ENCODE assay signal across 16 cellular contexts in the genomic region with DNA sequence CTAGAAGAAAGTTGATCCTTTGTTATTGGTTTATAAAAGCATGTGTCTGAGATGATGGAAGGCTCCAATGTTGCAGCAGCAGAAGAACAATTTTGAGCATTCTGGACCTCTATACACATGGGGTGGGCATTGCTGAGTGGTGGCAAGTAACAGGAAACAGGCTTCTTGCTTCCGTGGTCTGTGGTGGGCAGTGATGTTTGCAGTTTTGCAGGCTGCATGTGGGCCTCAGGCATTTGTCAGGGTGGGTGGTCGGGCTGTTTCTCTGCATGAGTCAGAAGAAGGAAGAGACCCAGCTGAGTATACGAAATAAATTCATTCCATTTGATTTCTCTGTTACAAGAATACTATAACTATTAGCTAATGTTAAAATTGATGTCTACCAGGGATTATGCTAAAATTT.
A peak's percentile ranks its signal among the peaks of the same experiment; 100 is the strongest.
DNase-seq lines count a peak whose midpoint lies in the region; ATAC-seq and TF ChIP-seq lines count a peak whose summit lies in the region.
"Had no signal": no experiment of that assay in that cellular context is flagged by ENCODE, and none has a peak within 500 bp of the region (broad histone marks: within the 10 kb centered on the region; RNA-seq: fewer than 3 reads in every experiment).

No MANE protein-coding gene starts in this region.

- intact Hi-C loops in A673 (cut with micrococcal nuclease; ENCODE audit: unreplicated experiment), result no loop called here
- intact Hi-C loops in IMR-90 (cut with micrococcal nuclease), result loop anchor here (5.0 kb wide), 1 partner anchor 38 kb away; no protein-coding TSS in a partner anchor

- TF ChIP-seq CTCF in A673 (conservative IDR thresholded peaks at IDR 0.05; ENCODE audit: low read depth, low read length) (no peak), IMR-90 (conservative IDR thresholded peaks at IDR 0.05; ENCODE audit: low read depth, low read length) (no peak), brain (conservative IDR thresholded peaks at IDR 0.05) (no peak)

- no peaks in the 10 kb centered on the region for H3K27me3 ChIP-seq in A673 (replicated peaks; ENCODE audit: insufficient read depth, low read depth, low read length, poor library complexity)
- no peaks in the 10 kb centered on the region for H3K27me3 ChIP-seq in IMR-90 (ENCODE audit: control insufficient read depth, insufficient read depth, low read length)

- H3K4me2 ChIP-seq in IMR-90 (ENCODE audit: low read depth, low read length), result no peak overlapping the region

- peaks cover 8% of the 10 kb centered on the region for H3K4me1 Mint-ChIP-seq in brain
- H3K4me1 Mint-ChIP-seq: CD4-positive, CD25-positive, alpha-beta regulatory T cell had no signal

- no peak for TF ChIP-seq RAD21 in IMR-90 (IDR thresholded peaks at IDR 0.05; ENCODE audit: low read length)

- no peak for TF ChIP-seq POLR2A in IMR-90 (IDR thresholded peaks at IDR 0.05; ENCODE audit: low read depth, low read length)

- no peaks in the 10 kb centered on the region for H3K36me3 Mint-ChIP-seq in brain
- H3K36me3 Mint-ChIP-seq: CD4-positive, CD25-positive, alpha-beta regulatory T cell had no signal

- H3K56ac ChIP-seq in IMR-90 (ENCODE audit: extremely low read depth, insufficient read depth, low read length), result no peak overlapping the region

- H3K4me1 ChIP-seq in A673 (ENCODE audit: insufficient read depth, low read length, poor library complexity, severe bottlenecking), result peaks cover 26% of the 10 kb centered on the region
- no peaks in the 10 kb centered on the region for H3K4me1 ChIP-seq in IMR-90 (ENCODE audit: control insufficient read depth, insufficient read depth, low read length)

- POLR2A ChIA-PET in A673 (lab: Charles Lee; ENCODE audit: low non-redundant PET), result no interaction called here
- POLR2A ChIA-PET in IMR-90 (lab: Charles Lee; ENCODE audit: unreplicated experiment), result no interaction called here

- peak; percentile 24; the same call in 1 of the 2 replicates for ATAC-seq in IMR-90 (ENCODE audit: low read depth)
- ATAC-seq: esophagus mucosa, left lobe of liver had no signal

- H3K36me3 ChIP-seq in A673 (ENCODE audit: insufficient read depth, low read length, poor library complexity, severe bottlenecking), result no peaks in the 10 kb centered on the region
- H3K36me3 ChIP-seq in IMR-90 (ENCODE audit: control insufficient read depth, insufficient read depth, low read length), result no peaks in the 10 kb centered on the region

- no peaks in the 10 kb centered on the region for H3K79me1 ChIP-seq in IMR-90 (ENCODE audit: low read depth in 1 of 2, low read length in 2 of 2)

- CTCF ChIA-PET in A673 (lab: Charles Lee), result no interaction called here
- CTCF ChIA-PET in IMR-90 (lab: Yijun Ruan, JAX), result interaction anchor here (1.0 kb wide), 1 partner anchor 17 kb away, joined by 3 read pairs; no protein-coding TSS in a partner anchor

- H2BK5ac ChIP-seq in IMR-90 (ENCODE audit: low read depth, low read length, poor library complexity, severe bottlenecking), result no peak overlapping the region

- H3K9ac ChIP-seq in IMR-90 (ENCODE audit: low read depth, low read length), result no peak overlapping the region

- DNase-seq in A673 (ENCODE audit: low spot score), result peak; percentile 61
- DNase-seq in IMR-90, result peak; percentile 33
- DNase-seq in left kidney (ENCODE audit: low read depth, low spot score), result peak; percentile 7
- no peak for DNase-seq in cortex of kidney (lab: John Stamatoyannopoulos, UW)
- DNase-seq in activated CD4-positive, alpha-beta T cell treated with anti-CD3 and anti-CD28 coated beads, Interleukin-2, amount 50 U/mL, for 1 hour, result no peak
- no peak for DNase-seq in NCI-H1694 treated with DMSO at 0.1 percent for 48 hours (lab: John Stamatoyannopoulos, UW)
- no peak for DNase-seq in hypothalamus (lab: John Stamatoyannopoulos, UW)
- DNase-seq: activated naive CD4-positive, alpha-beta T cell treated with Interleukin-2 at 50 U/mL for 16 hours; CD4-positive, CD25-positive, alpha-beta regulatory T cell; DMS79; NCI-H1105 had no signal

- H2BK15ac ChIP-seq in IMR-90 (ENCODE audit: low read depth, low read length), result no peak overlapping the region

- no peak overlapping the region for H2BK20ac ChIP-seq in IMR-90 (ENCODE audit: low read depth, low read length)

- H4K91ac ChIP-seq in IMR-90 (ENCODE audit: insufficient read depth, low read depth, low read length), result no peak overlapping the region

- H3K9me3 Mint-ChIP-seq in brain, result no peaks in the 10 kb centered on the region
- H3K9me3 Mint-ChIP-seq: stimulated activated naive CD8-positive, alpha-beta T cell treated with anti-CD3 and anti-CD28 coated beads, Interleukin-15, Interleukin-2, amounts not matched to agents 100 ng/mL and 50 ng/mL, for 24 hours had no signal

- H2BK120ac ChIP-seq in IMR-90 (ENCODE audit: low read depth, low read length), result no peak overlapping the region

- peak overlapping the region in 1 of 2 experiments; percentile 9; a peak in 1 of 4 replicates for H4K8ac ChIP-seq in IMR-90 (ENCODE audit: low read depth in 2 of 2, low read length in 2 of 2)

- H3K9me1 ChIP-seq in IMR-90 (ENCODE audit: insufficient read depth, low read length), result peaks cover 3% of the 10 kb centered on the region; the same call in 1 of the 2 replicates

- no peak overlapping the region for H2AK5ac ChIP-seq in IMR-90 (ENCODE audit: low read depth, low read length)

- peak overlapping the region in 3 of 5 experiments; percentile 29 to 36 (median 30) for H3K27ac Mint-ChIP-seq in brain
- H3K27ac Mint-ChIP-seq: CD4-positive, CD25-positive, alpha-beta regulatory T cell; dendritic cell treated with granulocyte-macrophage colony-stimulating factor and Interleukin-4, amounts not matched to agents 40 ng/mL and 50 ng/mL, for 4 days; stimulated activated naive CD8-positive, alpha-beta T cell treated with anti-CD3 and anti-CD28 coated beads, Interleukin-15, Interleukin-2, amounts not matched to agents 100 ng/mL and 50 ng/mL, for 24 hours had no signal

- H3K4me3 ChIP-seq in A673 (ENCODE audit: low read depth, low read length, poor library complexity, severe bottlenecking) (no peak overlapping the region), IMR-90 (ENCODE audit: insufficient read depth, low read depth, low read length) (no peak overlapping the region)

- no CpG with 5 or more reads among the region's 3 CpGs for WGBS in IMR-90 (ENCODE audit: extremely low coverage in 2 of 2, insufficient read length in 1 of 2), 2 experiments

- in situ Hi-C loops in IMR-90 (cut with MboI; ENCODE audit: low sequenced_read_pairs), result no loop called here

- no peak overlapping the region for H3K23ac ChIP-seq in IMR-90 (ENCODE audit: low read depth, low read length)

- no peaks in the 10 kb centered on the region for H3K27me3 Mint-ChIP-seq in brain
- H3K27me3 Mint-ChIP-seq: CD4-positive, CD25-positive, alpha-beta regulatory T cell; dendritic cell treated with granulocyte-macrophage colony-stimulating factor and Interleukin-4, amounts not matched to agents 40 ng/mL and 50 ng/mL, for 4 days; stimulated activated naive CD8-positive, alpha-beta T cell treated with anti-CD3 and anti-CD28 coated beads, Interleukin-15, Interleukin-2, amounts not matched to agents 100 ng/mL and 50 ng/mL, for 24 hours had no signal

- no peak overlapping the region for H3K4me3 Mint-ChIP-seq in brain
- H3K4me3 Mint-ChIP-seq: CD4-positive, CD25-positive, alpha-beta regulatory T cell; dendritic cell treated with granulocyte-macrophage colony-stimulating factor and Interleukin-4, amounts not matched to agents 40 ng/mL and 50 ng/mL, for 4 days; stimulated activated naive CD8-positive, alpha-beta T cell treated with anti-CD3 and anti-CD28 coated beads, Interleukin-15, Interleukin-2, amounts not matched to agents 100 ng/mL and 50 ng/mL, for 24 hours had no signal

- H4K20me1 ChIP-seq in IMR-90 (ENCODE audit: insufficient read depth, low read length), result no peaks in the 10 kb centered on the region

- no peak overlapping the region for H3K18ac ChIP-seq in IMR-90 (ENCODE audit: low read depth, low read length)

- BruUV-seq in A673 (replicated peaks; lab: Mats Ljungman, UMichigan) (no TSS peak), IMR-90 (replicated peaks; lab: Mats Ljungman, UMichigan) (no TSS peak)

- no peak overlapping the region for H4K5ac ChIP-seq in IMR-90 (ENCODE audit: low read depth, low read length)

- no peak overlapping the region for H3K14ac ChIP-seq in IMR-90 (replicated peaks; ENCODE audit: low read depth, low read length)

- no peak overlapping the region for H3K27ac ChIP-seq in A673 (ENCODE audit: low read depth, low read length, poor library complexity, severe bottlenecking)
- no peak overlapping the region for H3K27ac ChIP-seq in IMR-90 (ENCODE audit: insufficient read depth, low read length)

- H2AK9ac ChIP-seq in IMR-90 (replicated peaks; ENCODE audit: low read depth, low read length, poor library complexity), result no peak overlapping the region

- no peak overlapping the region; the same call in 1 of the 2 replicates for H3K4ac ChIP-seq in IMR-90 (ENCODE audit: low read depth, low read length)

- dilution Hi-C loops in IMR-90 (cut with HindIII; ENCODE audit: low sequenced_read_pairs, unreplicated experiment), result no loop called here

- H2AFZ ChIP-seq in IMR-90 (replicated peaks; ENCODE audit: low read length, poor library complexity), result peak overlapping the region; percentile 61

- H3K9me3 ChIP-seq in A673 (ENCODE audit: low read depth, low read length, poor library complexity, severe bottlenecking), result no peaks in the 10 kb centered on the region
- no peaks in the 10 kb centered on the region for H3K9me3 ChIP-seq in IMR-90 (ENCODE audit: control insufficient read depth, insufficient read depth, low read length)

TF ChIP-seq in IMR-90, 13 proteins besides CTCF, POLR2A, EP300 and RAD21 (continues in another document):
- no peak for TF ChIP-seq RFX5 (IDR thresholded peaks at IDR 0.05; ENCODE audit: low read depth, low read length)
- TF ChIP-seq NFE2L2 (IDR thresholded peaks at IDR 0.05; ENCODE audit: low read depth, low read length), result no peak
- TF ChIP-seq, protein P1, sequence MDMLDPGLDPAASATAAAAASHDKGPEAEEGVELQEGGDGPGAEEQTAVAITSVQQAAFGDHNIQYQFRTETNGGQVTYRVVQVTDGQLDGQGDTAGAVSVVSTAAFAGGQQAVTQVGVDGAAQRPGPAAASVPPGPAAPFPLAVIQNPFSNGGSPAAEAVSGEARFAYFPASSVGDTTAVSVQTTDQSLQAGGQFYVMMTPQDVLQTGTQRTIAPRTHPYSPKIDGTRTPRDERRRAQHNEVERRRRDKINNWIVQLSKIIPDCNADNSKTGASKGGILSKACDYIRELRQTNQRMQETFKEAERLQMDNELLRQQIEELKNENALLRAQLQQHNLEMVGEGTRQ (IDR thresholded peaks at IDR 0.05; ENCODE audit: low read depth, low read length), result no peak
- no peak for TF ChIP-seq MAFK (IDR thresholded peaks at IDR 0.05; ENCODE audit: low read depth, low read length)
- no peak for TF ChIP-seq SMC3 (IDR thresholded peaks at IDR 0.05; ENCODE audit: low read depth, low read length)
- TF ChIP-seq CHD1 (IDR thresholded peaks at IDR 0.05; ENCODE audit: low read depth, low read length), result no peak
- no peak for TF ChIP-seq CEBPB (IDR thresholded peaks at IDR 0.05; ENCODE audit: low read depth, low read length)

Comparison
In these comparisons a context has a peak if more than half of its experiments do, and no peak if none do; other contexts are left out.
1. DNase-seq: peak in A673 (single experiment), IMR-90 (single experiment) and left kidney (single experiment); none in cortex of kidney (single experiment), activated CD4-positive, alpha-beta T cell treated with anti-CD3 and anti-CD28 coated beads, Interleukin-2, amount 50 U/mL, for 1 hour (single experiment), NCI-H1694 treated with DMSO at 0.1 percent for 48 hours (single experiment) and hypothalamus (0 of 51).